ENCODE assay signal across 21 cellular contexts in genomic region chr18:68937204-68937603, GRCh38.
DNase-seq lines count a peak whose midpoint lies in the region; ATAC-seq, FAIRE-seq and TF ChIP-seq lines count a peak whose summit lies in the region.
"Had no signal": no experiment of that assay in that cellular context is flagged by ENCODE, and none has a peak within 500 bp of the region (broad histone marks: within the 10 kb centered on the region; RNA-seq: fewer than 3 reads in every experiment).

No MANE protein-coding gene starts in this region.

- H3K27ac ChIP-seq in uterus, result no peak overlapping the region
- H3K27ac ChIP-seq: prostate gland, vagina had no signal

- H3K27me3 ChIP-seq in uterus, result no peaks in the 10 kb centered on the region
- H3K27me3 ChIP-seq: vagina had no signal

- no peak for TF ChIP-seq CTCF in uterus (IDR thresholded peaks at IDR 0.05)

- H3K36me3 ChIP-seq in uterus, result no peaks in the 10 kb centered on the region
- H3K36me3 ChIP-seq: prostate gland, vagina had no signal

- no peaks in the 10 kb centered on the region for H3K9me3 ChIP-seq in uterus
- H3K9me3 ChIP-seq: prostate gland, vagina had no signal

- no peak for FAIRE-seq in urothelium cell line (lab: Jason Lieb, UNC)
- FAIRE-seq: islet of Langerhans had no signal

- no peaks in the 10 kb centered on the region for H3K4me1 ChIP-seq in uterus
- H3K4me1 ChIP-seq: prostate gland, vagina had no signal

- DNase-seq in NCI-H82 treated with DMSO at 0.1 percent for 48 hours (lab: John Stamatoyannopoulos, UW; ENCODE audit: unreplicated experiment) (peak; percentile 34), uterus (no peak), urothelium cell line (ENCODE audit: low spot score) (no peak), COLO668 (lab: John Stamatoyannopoulos, UW; ENCODE audit: unreplicated experiment) (no peak)
- DNase-seq: COR-L47; cortex of kidney; KG1; naive thymus-derived CD8-positive, alpha-beta T cell; NCI-H1105 treated with DMSO at 0.1 percent for 48 hours; NCI-H2227 treated with DMSO at 0.1 percent for 48 hours; OCI-M1; stimulated activated CD4-positive, alpha-beta T cell treated with anti-CD3 and anti-CD28 coated beads, Interleukin-12 subunit alpha, Interleukin-12 subunit beta, amount 100 ng/mL, for 4 hours; stimulated activated naive CD8-positive, alpha-beta T cell treated with anti-CD3 and anti-CD28 coated beads, Interleukin-15, Interleukin-2, amounts not matched to agents 100 U/mL and 50 U/mL, for 24 hours; T-helper 9 cell had no signal

- TF ChIP-seq POLR2A in uterus (IDR thresholded peaks at IDR 0.05), result no peak

- H3K4me3 ChIP-seq in uterus, result no peak overlapping the region
- H3K4me3 ChIP-seq: prostate gland, vagina had no signal

- intact Hi-C loops in uterus (cut with DNase I; ENCODE audit: low total_unique reads), result no loop called here

- peak; percentile 95 for ATAC-seq in GM18867 (IDR thresholded peaks at IDR 0.05; ENCODE audit: unreplicated experiment)
- ATAC-seq in GM21423 (IDR thresholded peaks at IDR 0.05; ENCODE audit: unreplicated experiment), result peak; percentile 66
- peak; percentile 82 for ATAC-seq in HG03139 (IDR thresholded peaks at IDR 0.05; ENCODE audit: unreplicated experiment)
- no peak for ATAC-seq in GM21381 (IDR thresholded peaks at IDR 0.05; ENCODE audit: unreplicated experiment)
- ATAC-seq: naive thymus-derived CD8-positive, alpha-beta T cell; stimulated activated naive CD8-positive, alpha-beta T cell treated with anti-CD3 and anti-CD28 coated beads, Interleukin-15, Interleukin-2, amounts not matched to agents 100 U/mL and 50 U/mL, for 24 hours had no signal
